ENCODE assay signal across 23 cellular contexts in the genomic region with DNA sequence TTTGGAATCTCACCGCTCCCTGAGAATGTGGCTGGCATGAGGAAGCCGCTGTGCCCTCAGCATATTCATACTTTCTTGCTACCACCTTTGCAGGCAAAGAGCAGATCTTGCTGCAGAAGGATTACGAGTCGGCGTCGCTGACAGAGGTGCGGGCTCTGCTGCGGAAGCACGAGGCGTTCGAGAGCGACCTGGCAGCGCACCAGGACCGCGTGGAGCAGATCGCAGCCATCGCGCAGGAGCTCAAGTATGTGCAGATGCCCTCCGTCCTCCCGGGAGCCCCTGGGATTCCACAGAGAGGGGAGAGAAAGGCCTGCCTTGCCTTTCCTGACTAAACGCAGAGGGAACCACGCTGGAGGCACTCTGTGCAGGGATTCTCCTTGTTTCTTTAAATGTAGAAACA. TPM values are rescaled to one million over a fixed set of nuclear protein-coding genes. Genes with fewer than 3 reads are reported as not detected.
DNase-seq lines count a peak whose midpoint lies in the region; ATAC-seq and TF ChIP-seq lines count a peak whose summit lies in the region.
"Had no signal": no experiment of that assay in that cellular context is flagged by ENCODE, and none has a peak within 500 bp of the region (broad histone marks: within the 10 kb centered on the region; RNA-seq: fewer than 3 reads in every experiment).

No MANE protein-coding gene starts in this region.

- peak overlapping the region; percentile 74 for H3K27ac ChIP-seq in left ventricle myocardium inferior (replicated peaks)
- H3K27ac ChIP-seq in heart left ventricle = peak overlapping the region in 4 of 12 donors; percentile 15 to 87 (median 81)
- no peak overlapping the region for H3K27ac ChIP-seq in right cardiac atrium (ENCODE audit: low read length)
- H3K27ac ChIP-seq in psoas muscle = peak overlapping the region; percentile 16
- H3K27ac ChIP-seq: A549; BLaER1 treated with 17β-estradiol and CSF1 and Interleukin-3, amounts not matched to agents 10 nM and 100 nM had no signal

- TF ChIP-seq CTCF in left ventricle myocardium inferior (IDR thresholded peaks at IDR 0.05; ENCODE audit: borderline replicate concordance) = no peak
- TF ChIP-seq CTCF in heart left ventricle (IDR thresholded peaks at IDR 0.05) = no peak
- TF ChIP-seq CTCF in psoas muscle (IDR thresholded peaks at IDR 0.05) = no peak

- no peak overlapping the region for H3K4me3 ChIP-seq in left ventricle myocardium inferior
- H3K4me3 ChIP-seq in heart left ventricle = no peak overlapping the region
- H3K4me3 ChIP-seq in right cardiac atrium (ENCODE audit: low read length) = no peak overlapping the region
- no peak overlapping the region for H3K4me3 ChIP-seq in psoas muscle
- H3K4me3 ChIP-seq: A549; BLaER1 treated with 17β-estradiol and CSF1 and Interleukin-3, amounts not matched to agents 10 nM and 100 nM; GM12878; GM23338; HAP-1 had no signal

- no peak for TF ChIP-seq POLR2A in heart left ventricle (IDR thresholded peaks at IDR 0.05)

- H3K9me3 ChIP-seq in left ventricle myocardium inferior (replicated peaks) = no peaks in the 10 kb centered on the region
- no peaks in the 10 kb centered on the region for H3K9me3 ChIP-seq in heart left ventricle
- no peaks in the 10 kb centered on the region for H3K9me3 ChIP-seq in right cardiac atrium (ENCODE audit: control insufficient read depth, low read length)
- H3K9me3 ChIP-seq in psoas muscle = no peaks in the 10 kb centered on the region
- H3K9me3 ChIP-seq: A549; BE2C; BLaER1 treated with 17β-estradiol and CSF1 and Interleukin-3, amounts not matched to agents 10 nM and 100 nM; HAP-1 had no signal

- intact Hi-C loops in left ventricle myocardium inferior (cut with micrococcal nuclease) = no loop called here
- intact Hi-C loops in heart left ventricle (cut with DNase I) = no loop called here
- intact Hi-C loops in right cardiac atrium (cut with DNase I) = no loop called here
- intact Hi-C loops in left cardiac atrium (cut with DNase I) = no loop called here
- intact Hi-C loops in psoas muscle (cut with DNase I) = no loop called here

- ATAC-seq in heart left ventricle (no peak), right cardiac atrium (no peak), left cardiac atrium (no peak), psoas muscle (no peak)
- ATAC-seq: A549, GM12878, GM23338 had no signal

- no peak for DNase-seq in left ventricle myocardium inferior
- no peak for DNase-seq in heart left ventricle
- peak in 2 of 3 donors; percentile 63 to 66 for DNase-seq in right cardiac atrium
- DNase-seq in left cardiac atrium = no peak
- DNase-seq in psoas muscle = no peak
- no peak for DNase-seq in HK-2 (ENCODE audit: unreplicated experiment)
- DNase-seq: 8988T; ACHN; AML-193; BE2C; CD4-positive, alpha-beta T cell; CD8-positive, alpha-beta memory T cell; DMS 273 treated with DMSO at 0.1 percent for 48 hours; DMS79; EL; GDM1; HFFc6 had no signal

- H3K4me1 ChIP-seq in left ventricle myocardium inferior (peaks cover 84% of the 10 kb centered on the region), heart left ventricle (peaks cover 0 to 61% (median 12%) of the 10 kb centered on the region in 12 donors), right cardiac atrium (ENCODE audit: control insufficient read depth, insufficient read depth, low read length) (no peaks in the 10 kb centered on the region), psoas muscle (no peaks in the 10 kb centered on the region)
- H3K4me1 ChIP-seq: A549; BE2C; BLaER1 treated with 17β-estradiol and CSF1 and Interleukin-3, amounts not matched to agents 10 nM and 100 nM; HAP-1 had no signal

- WGBS in heart left ventricle, 4 donors = 76 to 90% (median 84%) methylated on average over 14 to 22 of the region's 22 CpGs
- WGBS in right cardiac atrium = 89% methylated on average over 22 of the region's 22 CpGs
- WGBS in psoas muscle, 3 donors = 86 to 91% (median 90%) methylated on average over 22 of the region's 22 CpGs

- no peaks in the 10 kb centered on the region for H3K27me3 ChIP-seq in left ventricle myocardium inferior (ENCODE audit: low read depth)
- no peaks in the 10 kb centered on the region for H3K27me3 ChIP-seq in heart left ventricle
- no peaks in the 10 kb centered on the region for H3K27me3 ChIP-seq in right cardiac atrium (ENCODE audit: control insufficient read depth, insufficient read depth)
- no peaks in the 10 kb centered on the region for H3K27me3 ChIP-seq in psoas muscle (ENCODE audit: insufficient read depth in 3 of 3, low read length in 2 of 3)
- H3K27me3 ChIP-seq: BE2C; BLaER1 treated with 17β-estradiol and CSF1 and Interleukin-3, amounts not matched to agents 10 nM and 100 nM had no signal

- H3K36me3 ChIP-seq in left ventricle myocardium inferior = peaks cover 80% of the 10 kb centered on the region
- peaks cover 0 to 93% (median 65%) of the 10 kb centered on the region in 9 donors for H3K36me3 ChIP-seq in heart left ventricle
- H3K36me3 ChIP-seq in psoas muscle (ENCODE audit: insufficient read depth in 1 of 2, low read depth in 1 of 2) = peaks cover 12 to 100% of the 10 kb centered on the region in 2 donors
- H3K36me3 ChIP-seq: BE2C; BLaER1 treated with 17β-estradiol and CSF1 and Interleukin-3, amounts not matched to agents 10 nM and 100 nM; HAP-1 had no signal

RNA-seq across cellular contexts. Expression of a gene that starts 50.6 kb away (rescaled TPM):
- total RNA-seq in left ventricle myocardium inferior (47.6 TPM), heart left ventricle (10 to 100 TPM; 30.8 to 84.2 (median 51.4) TPM), right cardiac atrium (10 to 100 TPM; 37.6 to 54.6 (median 41.9) TPM), left cardiac atrium (10 to 100 TPM; 33.4 to 44.7 TPM), psoas muscle (10 to 100 TPM; 51.3 to 66.2 (median 53.6) TPM)
- polyA plus RNA-seq in heart left ventricle (10 to 100 TPM; 11.8 to 12.8 TPM), right cardiac atrium (9.0 TPM), psoas muscle (10 to 100 TPM in 1 of 3 donors, 1 to 10 TPM in 2; 6.8 to 12.2 (median 7.7) TPM)

RNA-seq across cellular contexts. Expression of a gene that starts 58.2 kb away (rescaled TPM):
- 2,454 TPM for total RNA-seq in left ventricle myocardium inferior
- total RNA-seq in heart left ventricle = 1,000 to 10,000 TPM; 1,403 to 4,007 (median 2,928) TPM
- polyA plus RNA-seq in heart left ventricle = 1,000 to 10,000 TPM; 1,024 to 1,237 TPM
- 1,000 to 10,000 TPM; 1,202 to 1,705 (median 1,385) TPM for total RNA-seq in right cardiac atrium
- polyA plus RNA-seq in right cardiac atrium = 827 TPM
- 1,000 to 10,000 TPM; 1,411 to 1,679 TPM for total RNA-seq in left cardiac atrium
- total RNA-seq in psoas muscle = 1,000 to 10,000 TPM; 2,645 to 4,645 (median 3,147) TPM
- 1,000 to 10,000 TPM in 1 of 3 donors, 100 to 1,000 TPM in 2; 792 to 1,560 (median 952) TPM for polyA plus RNA-seq in psoas muscle
- total RNA-seq: CD8-positive, alpha-beta memory T cell; GM12878; HFFc6 had no signal
- polyA plus RNA-seq: A549; CD14-positive monocyte; CD8-positive, alpha-beta memory T cell had no signal

Comparison
In these comparisons a context has a peak if more than half of its experiments do, and no peak if none do; other contexts are left out.
1. DNase-seq: peak in right cardiac atrium (2 of 3); none in left ventricle myocardium inferior (single experiment), heart left ventricle (0 of 5), left cardiac atrium (single experiment), psoas muscle (0 of 2) and HK-2 (single experiment).